14 cellular contexts compared by ENCODE assay signal in genomic region chr6:25472314-25472713, GRCh38.
DNase-seq lines count a peak whose midpoint lies in the region; ATAC-seq and TF ChIP-seq lines count a peak whose summit lies in the region.
"Had no signal": no experiment of that assay in that cellular context is flagged by ENCODE, and none has a peak within 500 bp of the region (broad histone marks: within the 10 kb centered on the region; RNA-seq: fewer than 3 reads in every experiment).

No MANE protein-coding gene starts in this region.

- WGBS in body of pancreas, 2 donors: 86 to 87% methylated on average over 3 of the region's 3 CpGs

- ATAC-seq in Right ventricle myocardium superior (ENCODE audit: poor library complexity): no peak
- ATAC-seq in body of pancreas: no peak
- ATAC-seq in HG03460 (IDR thresholded peaks at IDR 0.05; ENCODE audit: unreplicated experiment): no peak
- ATAC-seq: gastrocnemius medialis, left lung had no signal

- DNase-seq in left ventricle myocardium inferior: no peak
- DNase-seq in Right ventricle myocardium superior: no peak
- DNase-seq in NCI-H82 (lab: John Stamatoyannopoulos, UW): peak; percentile 89
- no peak for DNase-seq in chondrocyte (ENCODE audit: low spot score)
- no peak for DNase-seq in type B pancreatic cell (ENCODE audit: extremely low spot score, unreplicated experiment)
- no peak for DNase-seq in NCI-H345 treated with DMSO at 0.1 percent for 48 hours (lab: John Stamatoyannopoulos, UW; ENCODE audit: unreplicated experiment)
- DNase-seq in body of pancreas: no peak
- DNase-seq: activated effector memory CD4-positive, alpha-beta T cell treated with anti-CD3 and anti-CD28 coated beads, Interleukin-2, amount 50 U/mL, for 16 hours; gastrocnemius medialis; left lung; NCI-H2081 had no signal

- H3K4me3 Mint-ChIP-seq in chondrocyte (ENCODE audit: unreplicated experiment): no peak overlapping the region
- H3K4me3 Mint-ChIP-seq in type B pancreatic cell: no peak overlapping the region
- H3K4me3 Mint-ChIP-seq: IgD-negative memory B cell had no signal

- H3K9me3 Mint-ChIP-seq in chondrocyte (ENCODE audit: low read depth): no peaks in the 10 kb centered on the region
- H3K9me3 Mint-ChIP-seq in type B pancreatic cell: no peaks in the 10 kb centered on the region

- H3K27me3 ChIP-seq in left ventricle myocardium inferior (ENCODE audit: low read depth) (no peaks in the 10 kb centered on the region), body of pancreas (no peaks in the 10 kb centered on the region)
- H3K27me3 ChIP-seq: gastrocnemius medialis, left lung, vagina had no signal

- H3K27ac ChIP-seq in left ventricle myocardium inferior (replicated peaks) (no peak overlapping the region), body of pancreas (no peak overlapping the region)
- H3K27ac ChIP-seq: gastrocnemius medialis, left lung, vagina had no signal

- peaks cover 18% of the 10 kb centered on the region for H3K4me1 Mint-ChIP-seq in chondrocyte (ENCODE audit: low read depth)
- H3K4me1 Mint-ChIP-seq in type B pancreatic cell (ENCODE audit: unreplicated experiment): no peaks in the 10 kb centered on the region

- peaks cover 9% of the 10 kb centered on the region for H3K36me3 Mint-ChIP-seq in chondrocyte (ENCODE audit: low read depth)
- H3K36me3 Mint-ChIP-seq in type B pancreatic cell: peaks cover 22% of the 10 kb centered on the region

- TF ChIP-seq CTCF in left ventricle myocardium inferior (IDR thresholded peaks at IDR 0.05; ENCODE audit: borderline replicate concordance) (peak; percentile 31), chondrocyte (IDR thresholded peaks at IDR 0.05) (peak; percentile 39), type B pancreatic cell (conservative IDR thresholded peaks at IDR 0.05) (peak; percentile 57), body of pancreas (IDR thresholded peaks at IDR 0.05) (no peak)

- H3K36me3 ChIP-seq in left ventricle myocardium inferior (no peaks in the 10 kb centered on the region), body of pancreas (replicated peaks in 1 of 2; ENCODE audit: insufficient read depth in 1 of 2, low read depth in 2 of 2) (no peaks in the 10 kb centered on the region)
- H3K36me3 ChIP-seq: gastrocnemius medialis, left lung, vagina had no signal

- intact Hi-C loops in left ventricle myocardium inferior (cut with micrococcal nuclease): no loop called here
- intact Hi-C loops in Right ventricle myocardium superior (cut with DNase I): no loop called here
- intact Hi-C loops in body of pancreas (cut with DNase I): no loop called here

- no peaks in the 10 kb centered on the region for H3K9me3 ChIP-seq in left ventricle myocardium inferior (replicated peaks)
- H3K9me3 ChIP-seq in body of pancreas: no peaks in the 10 kb centered on the region
- H3K9me3 ChIP-seq: gastrocnemius medialis, left lung, vagina had no signal

- H3K27me3 Mint-ChIP-seq in chondrocyte (ENCODE audit: low read depth): no peaks in the 10 kb centered on the region
- H3K27me3 Mint-ChIP-seq in type B pancreatic cell: no peaks in the 10 kb centered on the region
- H3K27me3 Mint-ChIP-seq: IgD-negative memory B cell had no signal

- H3K4me1 ChIP-seq in left ventricle myocardium inferior (no peaks in the 10 kb centered on the region), body of pancreas (no peaks in the 10 kb centered on the region)
- H3K4me1 ChIP-seq: gastrocnemius medialis, left lung, vagina had no signal

- H3K4me3 ChIP-seq in left ventricle myocardium inferior (no peak overlapping the region), body of pancreas (no peak overlapping the region)
- H3K4me3 ChIP-seq: gastrocnemius medialis, left lung, vagina had no signal

- no peak overlapping the region for H3K27ac Mint-ChIP-seq in chondrocyte (ENCODE audit: unreplicated experiment)
- no peak overlapping the region for H3K27ac Mint-ChIP-seq in type B pancreatic cell
- H3K27ac Mint-ChIP-seq: IgD-negative memory B cell had no signal

- TF ChIP-seq POLR2A in body of pancreas (IDR thresholded peaks at IDR 0.05): no peak

Comparison
In these comparisons a context has a peak if more than half of its experiments do, and no peak if none do; other contexts are left out.
1. CTCF ChIP-seq: peak in left ventricle myocardium inferior (single experiment), chondrocyte (single experiment) and type B pancreatic cell (single experiment); none in body of pancreas (0 of 7).